ENCODE assay signal across 23 cellular contexts in genomic region chr4:168696828-168697227, GRCh38.
"Had no signal": no experiment of that assay in that cellular context is flagged by ENCODE, and none has a peak within 500 bp of the region (broad histone marks: within the 10 kb centered on the region; RNA-seq: fewer than 3 reads in every experiment).

No MANE protein-coding gene starts in this region.

- H2AFZ ChIP-seq: parathyroid adenoma had no signal

- H3K27me3 ChIP-seq: ascending aorta, brain microvascular endothelial cell, left lung, transverse colon had no signal

- H3K36me3 ChIP-seq: ascending aorta, brain microvascular endothelial cell, left lung, transverse colon, WERI-Rb-1 had no signal

- ATAC-seq: activated CD4-positive, CD25-positive, alpha-beta regulatory T cell treated with anti-CD3 and anti-CD28 coated beads, Interleukin-2, amount 50 U/mL, for 24 hours; left lung; right cardiac atrium had no signal

- H3K4me1 ChIP-seq: left lung had no signal

- H3K27ac ChIP-seq: brain microvascular endothelial cell, left lung, parathyroid adenoma, transverse colon, WERI-Rb-1 had no signal

- H3K9ac ChIP-seq: parathyroid adenoma had no signal

- DNase-seq: activated CD4-positive, alpha-beta T cell treated with anti-CD3 and anti-CD28 coated beads for 48 hours; activated CD4-positive, alpha-beta T cell treated with anti-CD3 and anti-CD28 coated beads, Interleukin-2, amount 50 U/mL, for 48 hours; activated CD8-positive, alpha-beta memory T cell treated with anti-CD3 and anti-CD28 coated beads for 24 hours; activated effector memory CD4-positive, alpha-beta T cell treated with Interleukin-2 at 50 U/mL for 16 hours; activated naive CD4-positive, alpha-beta T cell treated with anti-CD3 and anti-CD28 coated beads for 36 hours; activated naive CD8-positive, alpha-beta T cell treated with anti-CD3 and anti-CD28 coated beads for 36 hours; brain microvascular endothelial cell; caudate nucleus; foreskin melanocyte; kidney glomerular epithelial cell; left lung; naive B cell; right cardiac atrium; stimulated activated CD4-positive, alpha-beta T cell treated with anti-CD3 and anti-CD28 coated beads, Interleukin-2, amount 100 ng/mL, for 48 hours; stimulated activated naive CD4-positive, alpha-beta T cell treated with Interleukin-2 at 50 U/mL for 16 hours; SW 1271; T1000; transverse colon; WERI-Rb-1 had no signal

- H3K4me3 ChIP-seq: ascending aorta, left lung, lung, transverse colon had no signal

- H3K79me2 ChIP-seq: parathyroid adenoma had no signal

- H3K9me3 ChIP-seq: ascending aorta, left lung, transverse colon had no signal
